Comparison of ENCODE assay signal across 21 cellular contexts in the genomic region with DNA sequence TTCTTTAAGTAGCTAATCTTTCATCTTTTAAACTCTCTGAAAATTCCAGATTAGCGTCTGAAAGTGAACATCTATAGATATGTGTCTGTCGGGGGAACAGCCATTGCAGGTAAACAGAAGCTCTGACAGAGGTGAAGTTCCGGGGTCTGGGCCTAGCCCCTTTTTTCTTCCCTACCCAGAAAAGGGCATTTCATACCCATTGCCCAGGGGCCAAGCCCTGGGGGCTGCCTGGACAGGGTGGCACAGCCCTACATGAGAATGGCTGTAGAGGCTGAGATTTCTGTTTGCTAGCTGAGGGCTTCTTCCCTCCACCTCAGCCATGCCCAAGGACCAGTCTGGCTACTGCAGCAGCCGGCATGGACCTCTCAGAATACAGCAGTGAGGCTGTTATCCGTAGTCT.
"Had no signal": no experiment of that assay in that cellular context is flagged by ENCODE, and none has a peak within 500 bp of the region (broad histone marks: within the 10 kb centered on the region; RNA-seq: fewer than 3 reads in every experiment).

No MANE protein-coding gene starts in this region.

- H3K4me1 ChIP-seq: colonic mucosa, foreskin keratinocyte, pancreas, right lobe of liver, upper lobe of left lung had no signal

- H3K36me3 Mint-ChIP-seq: naive B cell; natural killer cell treated with Interleukin-12 subunit alpha and Interleukin-12 subunit beta and Interleukin-15 and Interleukin-18, amount 100 ng/mL, for 72 hours; stimulated activated effector memory CD8-positive, alpha-beta T cell treated with anti-CD3 and anti-CD28 coated beads, Interleukin-12 subunit alpha, Interleukin-12 subunit beta, amount 100 ng/mL, for 72 hours had no signal

- H3K79me2 ChIP-seq: hepatocyte had no signal

- H3K27ac ChIP-seq: colonic mucosa, epithelial cell of prostate, foreskin keratinocyte, pancreas, right lobe of liver, thoracic aorta, tibial nerve, upper lobe of left lung had no signal

- H3K27me3 ChIP-seq: colonic mucosa, foreskin keratinocyte, gastroesophageal sphincter, heart left ventricle, hepatocyte, pancreas, right lobe of liver, tibial nerve had no signal

- DNase-seq: effector CD8-positive, alpha-beta T cell; stimulated activated naive CD4-positive, alpha-beta T cell treated with Interleukin-2 at 50 U/mL for 16 hours had no signal

- H3K4me1 Mint-ChIP-seq: central memory CD8-positive, alpha-beta T cell; stimulated activated effector memory CD8-positive, alpha-beta T cell treated with anti-CD3 and anti-CD28 coated beads, Interleukin-12 subunit alpha, Interleukin-12 subunit beta, amount 100 ng/mL, for 72 hours had no signal

- H3K9me3 Mint-ChIP-seq: central memory CD8-positive, alpha-beta T cell; dendritic cell treated with granulocyte-macrophage colony-stimulating factor and Interleukin-4, amounts not matched to agents 40 ng/mL and 50 ng/mL, for 4 days; endodermal cell; natural killer cell treated with Interleukin-12 subunit alpha and Interleukin-12 subunit beta and Interleukin-15 and Interleukin-18, amount 100 ng/mL, for 72 hours; stimulated activated effector memory CD8-positive, alpha-beta T cell treated with anti-CD3 and anti-CD28 coated beads, Interleukin-12 subunit alpha, Interleukin-12 subunit beta, amount 100 ng/mL, for 72 hours had no signal

- H2AFZ ChIP-seq: hepatocyte had no signal

- H3K36me3 ChIP-seq: colonic mucosa, gastroesophageal sphincter, heart left ventricle, pancreas, right lobe of liver, thoracic aorta, tibial nerve, upper lobe of left lung had no signal

- H3K4me3 Mint-ChIP-seq: central memory CD8-positive, alpha-beta T cell; dendritic cell treated with granulocyte-macrophage colony-stimulating factor and Interleukin-4, amounts not matched to agents 40 ng/mL and 50 ng/mL, for 4 days; endodermal cell; naive B cell; natural killer cell treated with Interleukin-12 subunit alpha and Interleukin-12 subunit beta and Interleukin-15 and Interleukin-18, amount 100 ng/mL, for 72 hours; stimulated activated effector memory CD8-positive, alpha-beta T cell treated with anti-CD3 and anti-CD28 coated beads, Interleukin-12 subunit alpha, Interleukin-12 subunit beta, amount 100 ng/mL, for 72 hours had no signal

- H3K27me3 Mint-ChIP-seq: central memory CD8-positive, alpha-beta T cell; natural killer cell treated with Interleukin-12 subunit alpha and Interleukin-12 subunit beta and Interleukin-15 and Interleukin-18, amount 100 ng/mL, for 72 hours had no signal

- H3K9me3 ChIP-seq: colonic mucosa, gastroesophageal sphincter, heart left ventricle, pancreas, right lobe of liver, thoracic aorta, tibial nerve, upper lobe of left lung had no signal

- H3K27ac Mint-ChIP-seq: dendritic cell treated with granulocyte-macrophage colony-stimulating factor and Interleukin-4, amounts not matched to agents 40 ng/mL and 50 ng/mL, for 4 days; endodermal cell; natural killer cell treated with Interleukin-12 subunit alpha and Interleukin-12 subunit beta and Interleukin-15 and Interleukin-18, amount 100 ng/mL, for 72 hours; progenitor cell of endocrine pancreas; stimulated activated effector memory CD8-positive, alpha-beta T cell treated with anti-CD3 and anti-CD28 coated beads, Interleukin-12 subunit alpha, Interleukin-12 subunit beta, amount 100 ng/mL, for 72 hours had no signal

- H3K4me3 ChIP-seq: colonic mucosa, gastroesophageal sphincter, heart left ventricle, hepatocyte, pancreas, right lobe of liver, smooth muscle cell, thoracic aorta, tibial nerve, upper lobe of left lung had no signal
